Comparison of ENCODE assay signal across 10 cellular contexts in the genomic region with DNA sequence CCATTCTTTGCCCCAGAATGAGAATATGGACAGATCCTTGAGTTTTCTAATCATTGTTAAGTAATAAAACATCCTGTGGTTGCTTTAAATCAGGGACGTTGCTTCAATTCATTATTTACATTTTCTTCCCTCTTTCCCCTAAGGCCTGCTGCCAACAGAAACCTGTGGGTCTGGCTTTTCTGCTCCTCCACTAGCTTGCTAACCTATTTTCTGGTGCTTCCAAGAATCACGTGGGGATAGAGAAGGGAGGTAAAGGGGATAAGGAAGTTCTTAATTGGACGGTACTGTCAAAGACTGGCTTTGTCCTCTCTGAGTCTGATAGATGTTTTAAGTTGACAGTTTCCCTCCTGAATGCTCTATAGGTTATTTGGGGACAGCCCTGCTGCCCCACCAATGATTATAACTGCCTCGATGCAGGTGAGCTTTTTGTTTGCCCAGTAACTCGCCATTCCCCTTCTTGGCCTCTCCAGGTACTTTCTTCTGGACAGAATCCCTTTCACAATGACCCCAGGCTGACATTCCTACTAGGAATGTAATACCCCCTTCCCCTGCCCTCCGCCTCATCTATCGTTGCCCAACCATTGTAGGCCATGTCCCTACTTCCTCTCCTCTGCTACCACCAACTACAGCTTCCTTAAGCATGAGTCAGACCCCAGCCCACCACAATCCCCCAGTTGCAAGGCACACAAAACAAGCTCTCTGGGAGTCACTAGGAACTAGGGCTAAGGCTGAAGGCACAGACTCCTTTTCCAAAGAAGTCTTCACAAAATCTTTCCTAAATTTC. TPM values are rescaled to one million over a fixed set of nuclear protein-coding genes. Genes with fewer than 3 reads are reported as not detected.
DNase-seq lines count a peak whose midpoint lies in the region; ATAC-seq, FAIRE-seq and TF ChIP-seq lines count a peak whose summit lies in the region.
"Had no signal": no experiment of that assay in that cellular context is flagged by ENCODE, and none has a peak within 500 bp of the region (broad histone marks: within the 10 kb centered on the region; RNA-seq: fewer than 3 reads in every experiment).

No MANE protein-coding gene starts in this region.

- no peak for TF ChIP-seq POLR2A in K562 (conservative IDR thresholded peaks at IDR 0.05)

- DNase-seq in NCI-H2029 (lab: John Stamatoyannopoulos, UW): peak; percentile 15
- no peak for DNase-seq in K562 (ENCODE audit: extremely low read depth in 1 of 4, low spot score in 3 of 4)
- DNase-seq in kidney tubule cell (ENCODE audit: low spot score): peak; percentile 75
- no peak for DNase-seq in HuH-7.5 (ENCODE audit: low spot score)
- no peak for DNase-seq in superior temporal gyrus (ENCODE audit: extremely low spot score)
- DNase-seq: activated CD4-positive, CD25-positive, alpha-beta regulatory T cell; NCI-H2081 had no signal

- ATAC-seq in K562: no peak
- ATAC-seq in HG02571 (IDR thresholded peaks at IDR 0.05; ENCODE audit: unreplicated experiment): no peak
- ATAC-seq in HG03175 (IDR thresholded peaks at IDR 0.05; ENCODE audit: unreplicated experiment): no peak

- no peak overlapping the region for H3K9ac ChIP-seq in K562 (ENCODE audit: insufficient read depth in 1 of 2, low read depth in 2 of 2, low read length in 2 of 2)

- WGBS in K562 (ENCODE audit: insufficient coverage, low coverage, missing lambda C conversion rate): 62% methylated on average over 7 of the region's 7 CpGs

- H3K36me3 ChIP-seq in K562 (ENCODE audit: control insufficient read depth, insufficient read depth, low read length): no peaks in the 10 kb centered on the region
- H3K36me3 ChIP-seq: right atrium auricular region had no signal

- H3K9me3 ChIP-seq in K562 (replicated peaks; ENCODE audit: control insufficient read depth, insufficient read depth, low read depth, low read length): 0 out of 2 replicates have a peak, but pooled peaks cover 2% of the 10 kb centered on the region
- H3K9me3 ChIP-seq: right atrium auricular region had no signal

- no peak for TF ChIP-seq CTCF in K562 (IDR thresholded peaks at IDR 0.05 in 2 of 3, conservative IDR thresholded peaks at IDR 0.05 in 1 of 3; ENCODE audit: insufficient read depth in 2 of 3, low read depth in 1 of 3, low read length in 3 of 3)

- in situ Hi-C loops in K562 (cut with MboI): no loop called here

- TF ChIP-seq RAD21 in K562 (CRISPR knock-in tag; conservative IDR thresholded peaks at IDR 0.05 in 1 of 2, IDR thresholded peaks at IDR 0.05 in 1 of 2): no peak

- no peaks in the 10 kb centered on the region for H4K20me1 ChIP-seq in K562 (replicated peaks; ENCODE audit: control insufficient read depth, insufficient read depth, low read length)

- CTCF ChIA-PET in K562 (lab: Yijun Ruan, JAX; ENCODE audit: low intra/inter-chr PET ratio): no interaction called here

- H2AFZ ChIP-seq in K562 (ENCODE audit: low read depth, low read length): peak overlapping the region; percentile 80; the same call in 1 of the 2 replicates

- no TSS peak for BruUV-seq in K562 (replicated peaks; lab: Mats Ljungman, UMichigan)

- no peak overlapping the region for H3K4me3 ChIP-seq in K562
- H3K4me3 ChIP-seq: right atrium auricular region had no signal

- no peaks in the 10 kb centered on the region for H3K27me3 ChIP-seq in K562 (ENCODE audit: control insufficient read depth in 2 of 2, insufficient read depth in 2 of 2, low read length in 2 of 2)
- H3K27me3 ChIP-seq: right atrium auricular region had no signal

- peaks cover 29 to 53% of the 10 kb centered on the region in 2 experiments for H3K4me1 ChIP-seq in K562 (replicated peaks in 1 of 2; ENCODE audit: control insufficient read depth in 2 of 2, insufficient read depth in 2 of 2, low read length in 2 of 2)

- H3K79me2 ChIP-seq in K562 (ENCODE audit: control insufficient read depth, insufficient read depth, low read length): no peaks in the 10 kb centered on the region

- POLR2A ChIA-PET in K562 (lab: Yijun Ruan, JAX): interaction anchor here (1.5 kb wide), 1 partner anchor 15 kb away, joined by 3 read pairs; no protein-coding TSS in a partner anchor

- no peak for TF ChIP-seq EP300 in K562 (IDR thresholded peaks at IDR 0.05; ENCODE audit: low read length)

- no peak overlapping the region for H3K4me2 ChIP-seq in K562 (ENCODE audit: insufficient read depth, low read length)

- intact Hi-C loops in K562 (cut with micrococcal nuclease): no loop called here

- no peak overlapping the region for H3K27ac ChIP-seq in K562 (ENCODE audit: extremely low read depth, low read depth, low read length)
- H3K27ac ChIP-seq: right atrium auricular region had no signal

- no peak for FAIRE-seq in K562 (lab: Jason Lieb, UNC)

- no peaks in the 10 kb centered on the region for H3K9me1 ChIP-seq in K562 (ENCODE audit: control insufficient read depth, insufficient read depth, low read length)

TF ChIP-seq in K562, 482 proteins besides CTCF, POLR2A, EP300 and RAD21:
- TF ChIP-seq, protein P1, sequence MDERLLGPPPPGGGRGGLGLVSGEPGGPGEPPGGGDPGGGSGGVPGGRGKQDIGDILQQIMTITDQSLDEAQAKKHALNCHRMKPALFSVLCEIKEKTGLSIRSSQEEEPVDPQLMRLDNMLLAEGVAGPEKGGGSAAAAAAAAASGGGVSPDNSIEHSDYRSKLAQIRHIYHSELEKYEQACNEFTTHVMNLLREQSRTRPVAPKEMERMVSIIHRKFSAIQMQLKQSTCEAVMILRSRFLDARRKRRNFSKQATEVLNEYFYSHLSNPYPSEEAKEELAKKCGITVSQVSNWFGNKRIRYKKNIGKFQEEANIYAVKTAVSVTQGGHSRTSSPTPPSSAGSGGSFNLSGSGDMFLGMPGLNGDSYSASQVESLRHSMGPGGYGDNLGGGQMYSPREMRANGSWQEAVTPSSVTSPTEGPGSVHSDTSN (CRISPR knock-in tag; IDR thresholded peaks at IDR 0.05; ENCODE audit: low read depth): no peak
- TF ChIP-seq, protein P1 (tag; conservative IDR thresholded peaks at IDR 0.05; ENCODE audit: low read depth): 0 out of 2 replicates have a peak, but pooled peaks have one; percentile 6
- TF ChIP-seq NFE2 (IDR thresholded peaks at IDR 0.05; ENCODE audit: low read depth) (no peak), ZBTB7A (IDR thresholded peaks at IDR 0.05; ENCODE audit: borderline replicate concordance, control insufficient read depth, low read depth, low read length) (peak; percentile 64; the same call in 1 of the 2 replicates)

RNA-seq across cellular contexts. Expression of a gene that starts 19.9 kb away (rescaled TPM):
- total RNA-seq in K562 (2011; cell fraction: chromatin; rRNA removed; ENCODE audit: low replicate concordance): 49.3 and 127 TPM in 2 replicates
- total RNA-seq in K562 (2011; cell fraction: nucleolus; rRNA removed): 32.2 and 37.4 TPM in 2 replicates
- total RNA-seq in K562 (2011; cell fraction: nucleoplasm; rRNA removed): 56.7 and 64.2 TPM in 2 replicates
- total RNA-seq in K562 (2014; rRNA removed): 9.5 and 10.2 TPM in 2 replicates
- total RNA-seq in K562 (2014; rRNA removed; fragmentation: Illumina TruSeq; extraction: Trizol): 20.6 and 21.8 TPM in 2 replicates
- total RNA-seq in K562 (2015; rRNA removed; fragmentation: Illumina TruSeq; extraction: Trizol): 12.0 and 12.4 TPM in 2 replicates
- total RNA-seq in K562 (2021): 17.7 and 19.7 TPM in 2 replicates
- 17.6 and 21.3 TPM in 2 replicates for polyA plus RNA-seq in K562 (2011; rRNA removed)
- 9.8 and 13.5 TPM in 2 replicates for polyA plus RNA-seq in K562 (2011; cell fraction: cytosol; rRNA removed)
- polyA plus RNA-seq in K562 (2011; cell fraction: nucleus; rRNA removed): 33.8 and 38.5 TPM in 2 replicates
- 11.6 and 13.2 TPM in 2 replicates for polyA plus RNA-seq in K562 (2012)
- polyA plus RNA-seq in K562 (2014; fragmentation: Illumina TruSeq; extraction: Trizol): 9.3 and 13.2 TPM in 2 replicates
- 10 to 100 TPM in 1 of 2 experiments, 1 to 10 TPM in 1; 7.4 to 10.2 TPM for polyA plus RNA-seq in K562 (2014; fragmentation: Nextera tagmentation; extraction: Ambion mirVana)
- polyA plus RNA-seq in K562 (2014; rRNA removed): 11.0 and 12.2 TPM in 2 replicates
- polyA minus RNA-seq in K562 (2011; rRNA and poly(A)+ RNA removed): 49.0 and 67.5 TPM in 2 replicates
- polyA minus RNA-seq in K562 (2011; cell fraction: cytosol; rRNA and poly(A)+ RNA removed): 12.2 and 17.7 TPM in 2 replicates
- polyA minus RNA-seq in K562 (2011; cell fraction: nucleus; rRNA and poly(A)+ RNA removed): 45.2 and 47.7 TPM in 2 replicates

Comparison
In these comparisons a context has a peak if more than half of its experiments do, and no peak if none do; other contexts are left out.
1. DNase-seq: peak in NCI-H2029 (single experiment) and kidney tubule cell (single experiment); none in K562 (0 of 4), HuH-7.5 (single experiment) and superior temporal gyrus (single experiment).